ENCODE assay signal across 8 cellular contexts in the genomic region with DNA sequence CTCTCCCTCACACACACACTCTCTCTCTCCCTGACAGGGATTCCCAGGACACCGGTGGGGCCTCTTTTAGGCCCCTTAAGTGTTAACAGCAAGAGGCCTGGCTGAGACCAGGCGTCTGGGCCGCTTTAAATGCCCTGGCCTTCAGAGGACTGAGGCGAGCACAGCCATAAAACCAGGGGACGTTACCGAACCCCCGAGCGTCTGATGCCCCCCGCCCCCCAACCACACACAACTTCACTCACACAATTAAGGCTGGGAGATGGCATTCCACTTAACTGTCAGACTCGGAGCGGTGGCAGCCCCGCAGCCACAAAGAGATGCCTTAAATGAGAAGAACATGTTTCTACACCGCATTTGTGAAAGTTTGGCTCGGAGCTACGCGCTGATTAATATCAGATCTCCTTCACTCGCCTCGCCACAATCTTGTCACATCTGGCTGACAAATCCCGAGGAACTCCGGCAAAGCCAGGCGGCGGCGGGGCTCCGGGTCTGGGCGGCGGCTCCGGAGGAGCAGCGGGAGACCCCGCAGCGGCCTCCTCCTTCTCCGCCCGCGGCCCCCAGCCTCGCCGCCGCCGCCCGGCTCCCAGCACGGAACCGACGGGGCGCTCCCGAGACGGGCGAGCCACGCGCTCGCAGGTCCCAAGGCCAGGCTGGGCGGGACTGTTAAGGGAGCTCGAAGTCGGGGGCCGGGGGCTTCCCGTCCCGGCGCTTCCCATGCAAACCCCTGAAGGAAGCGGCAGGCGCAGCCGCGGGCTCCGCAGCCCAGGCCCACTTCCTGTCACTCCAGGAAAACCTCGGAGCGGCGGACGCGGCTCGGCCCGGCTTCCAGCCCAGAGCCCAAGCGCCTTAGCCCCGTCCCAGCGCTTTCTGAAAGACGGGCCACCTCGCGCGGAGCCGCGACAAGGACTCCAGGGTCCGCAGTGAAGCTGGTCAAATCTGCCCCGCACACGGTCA. TPM values are rescaled to one million over a fixed set of nuclear protein-coding genes. Genes with fewer than 3 reads are reported as not detected.
DNase-seq lines count a peak whose midpoint lies in the region; ATAC-seq and TF ChIP-seq lines count a peak whose summit lies in the region.

No MANE protein-coding gene starts in this region.

- H3K9me3 ChIP-seq in left lung: no peaks in the 10 kb centered on the region

- peaks cover 5 to 17% of the 10 kb centered on the region in 2 donors for H3K4me1 ChIP-seq in left lung

- ATAC-seq in left lung: peak; percentile 41

- H3K9me3 Mint-ChIP-seq in chondrocyte (ENCODE audit: low read depth): no peaks in the 10 kb centered on the region
- no peaks in the 10 kb centered on the region for H3K9me3 Mint-ChIP-seq in type B pancreatic cell

- H3K27ac Mint-ChIP-seq in chondrocyte (ENCODE audit: unreplicated experiment): peak overlapping the region; percentile 81
- H3K27ac Mint-ChIP-seq in type B pancreatic cell: no peak overlapping the region

- TF ChIP-seq CTCF in chondrocyte (IDR thresholded peaks at IDR 0.05) (no peak), left lung (IDR thresholded peaks at IDR 0.05) (no peak), type B pancreatic cell (conservative IDR thresholded peaks at IDR 0.05) (no peak)

- no peaks in the 10 kb centered on the region for H3K36me3 ChIP-seq in left lung

- H3K27ac ChIP-seq in left lung: no peak overlapping the region

- H3K27me3 ChIP-seq in left lung: peaks cover 70 to 100% of the 10 kb centered on the region in 2 donors

- H3K36me3 Mint-ChIP-seq in chondrocyte (ENCODE audit: low read depth): peaks cover 1% of the 10 kb centered on the region
- H3K36me3 Mint-ChIP-seq in type B pancreatic cell: peaks cover 3% of the 10 kb centered on the region

- H3K4me1 Mint-ChIP-seq in chondrocyte (ENCODE audit: low read depth): peaks cover 33% of the 10 kb centered on the region
- peaks cover 8% of the 10 kb centered on the region for H3K4me1 Mint-ChIP-seq in type B pancreatic cell (ENCODE audit: unreplicated experiment)

- H3K27me3 Mint-ChIP-seq in chondrocyte (ENCODE audit: low read depth) (peaks cover 9% of the 10 kb centered on the region), type B pancreatic cell (peaks cover 86% of the 10 kb centered on the region)

- H3K4me3 Mint-ChIP-seq in chondrocyte (ENCODE audit: unreplicated experiment) (peak overlapping the region; percentile 90), type B pancreatic cell (peak overlapping the region; percentile 91)

- peak overlapping the region; percentile 19 to 26 for H3K4me3 ChIP-seq in left lung

- DNase-seq in activated T-cell treated with anti-CD3 and anti-CD28 coated beads, Interleukin-2, amount 50 U/mL, for 48 hours: peak; percentile 18 to 27
- no peak for DNase-seq in activated T-cell treated with anti-CD3 and anti-CD28 coated beads, Interleukin-2, amount 50 U/mL, for 1 hour
- DNase-seq in chondrocyte (ENCODE audit: low spot score) (no peak), left lung (peak in 1 of 2 donors; percentile 76), type B pancreatic cell (ENCODE audit: extremely low spot score, unreplicated experiment) (no peak), NCI-H2196 treated with DMSO at 0.1 percent for 48 hours (lab: John Stamatoyannopoulos, UW; ENCODE audit: unreplicated experiment) (no peak), NCI-H1105 (lab: John Stamatoyannopoulos, UW) (no peak)
- DNase-seq in stimulated activated CD4-positive, alpha-beta T cell treated with anti-CD3 and anti-CD28 coated beads, Interleukin-1b, Interleukin-23, amount 100 ng/mL, for 48 hours: no peak

- intact Hi-C loops in left lung (cut with DNase I): no loop called here

RNA-seq across cellular contexts. Expression of a gene that starts 1.3 kb away (rescaled TPM):
- total RNA-seq in chondrocyte (1.7 to 2.8 TPM (median 2.3 TPM) in 3 replicates), left lung (under 1 TPM; 0.15 to 0.34 TPM), type B pancreatic cell (ENCODE audit: low replicate concordance) (2.4 and 7.0 TPM in 2 replicates)

Comparison
In these comparisons a context has a peak if more than half of its experiments do, and no peak if none do; other contexts are left out.
1. DNase-seq: peak in activated T-cell treated with anti-CD3 and anti-CD28 coated beads, Interleukin-2, amount 50 U/mL, for 48 hours (2 of 2); none in activated T-cell treated with anti-CD3 and anti-CD28 coated beads, Interleukin-2, amount 50 U/mL, for 1 hour (single experiment), chondrocyte (single experiment), type B pancreatic cell (single experiment), NCI-H2196 treated with DMSO at 0.1 percent for 48 hours (single experiment), NCI-H1105 (single experiment) and stimulated activated CD4-positive, alpha-beta T cell treated with anti-CD3 and anti-CD28 coated beads, Interleukin-1b, Interleukin-23, amount 100 ng/mL, for 48 hours (single experiment).